ENCODE assay signal across 31 cellular contexts in the genomic region with DNA sequence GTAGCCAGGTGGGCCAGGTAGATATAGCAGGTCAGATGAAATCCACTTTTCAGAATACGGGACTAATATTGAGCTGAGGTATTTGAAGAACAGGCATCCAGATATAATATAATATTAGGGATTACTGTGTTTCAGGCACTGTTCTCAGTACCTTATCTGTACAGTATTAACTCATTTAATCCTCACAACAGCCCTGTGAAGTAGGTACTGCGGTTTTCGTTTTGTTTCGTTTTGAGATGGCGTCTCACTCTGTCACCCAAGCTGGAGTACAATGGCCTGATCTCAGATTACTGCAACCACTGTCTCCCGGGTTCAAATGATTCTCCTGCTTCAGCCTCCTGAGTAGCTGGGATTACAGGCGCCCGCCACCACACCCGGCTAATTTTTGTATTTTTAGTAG.
DNase-seq lines count a peak whose midpoint lies in the region; ATAC-seq lines count a peak whose summit lies in the region.
"Had no signal": no experiment of that assay in that cellular context is flagged by ENCODE, and none has a peak within 500 bp of the region (broad histone marks: within the 10 kb centered on the region; RNA-seq: fewer than 3 reads in every experiment).

No MANE protein-coding gene starts in this region.

- ATAC-seq in GM18867 (IDR thresholded peaks at IDR 0.05; ENCODE audit: unreplicated experiment) (peak; percentile 79), GM21717 (IDR thresholded peaks at IDR 0.05; ENCODE audit: unreplicated experiment) (peak; percentile 67), HG03342 (IDR thresholded peaks at IDR 0.05; ENCODE audit: unreplicated experiment) (peak; percentile 63), Right ventricle myocardium superior (ENCODE audit: poor library complexity) (no peak)
- ATAC-seq: gastrocnemius medialis; right cardiac atrium; stimulated activated naive CD8-positive, alpha-beta T cell treated with anti-CD3 and anti-CD28 coated beads, Interleukin-15, Interleukin-2, amounts not matched to agents 100 U/mL and 50 U/mL, for 24 hours had no signal

- no peak overlapping the region for H3K9ac ChIP-seq in BLaER1
- H3K9ac ChIP-seq: KMS-11 had no signal

- H3K4me3 ChIP-seq in BLaER1, result no peak overlapping the region
- H3K4me3 ChIP-seq: gastrocnemius medialis had no signal

- H3K27ac ChIP-seq in BLaER1, result peak overlapping the region; percentile 71
- H3K27ac ChIP-seq: 22Rv1, gastrocnemius medialis, KMS-11, VCaP had no signal

- peaks cover 64% of the 10 kb centered on the region for H3K4me1 ChIP-seq in BLaER1
- H3K4me1 ChIP-seq: gastrocnemius medialis had no signal

- H3K27me3 ChIP-seq in BLaER1, result no peaks in the 10 kb centered on the region
- H3K27me3 ChIP-seq: gastrocnemius medialis had no signal

- intact Hi-C loops in Right ventricle myocardium superior (cut with DNase I), result no loop called here

- H3K36me3 ChIP-seq in BLaER1, result no peaks in the 10 kb centered on the region
- H3K36me3 ChIP-seq: gastrocnemius medialis had no signal

- H3K4me2 ChIP-seq in BLaER1, result peak overlapping the region; percentile 83
- H3K4me2 ChIP-seq: KMS-11 had no signal

- DNase-seq in Right ventricle myocardium superior (no peak), NCI-H2107 treated with DMSO at 0.1 percent for 48 hours (lab: John Stamatoyannopoulos, UW; ENCODE audit: unreplicated experiment) (no peak), T1000 (lab: John Stamatoyannopoulos, UW) (no peak)
- no peak for DNase-seq in activated effector memory CD4-positive, alpha-beta T cell treated with anti-CD3 and anti-CD28 coated beads, Interleukin-2, amount 50 U/mL, for 16 hours
- DNase-seq: activated CD4-positive, alpha-beta T cell treated with anti-CD3 and anti-CD28 coated beads for 4 hours; activated CD8-positive, alpha-beta memory T cell treated with anti-CD3 and anti-CD28 coated beads for 24 hours; activated gamma-delta T cell; activated naive CD8-positive, alpha-beta T cell treated with anti-CD3 and anti-CD28 coated beads, Interleukin-2, amount 10 ng/mL, durations not matched to agents 7 days and 5 days; activated T-cell treated with anti-CD3 and anti-CD28 coated beads, Interleukin-2, amount 50 U/mL, for 1 hour; aorta; Calu3; CD4-positive, CD25-positive, alpha-beta regulatory T cell; DMS79 treated with DMSO at 0.1 percent for 48 hours; effector CD4-positive, alpha-beta T cell; gastrocnemius medialis; GDM1; H7; NCI-H1417; NCI-H2081 treated with DMSO at 0.1 percent for 48 hours; NCI-H226; right cardiac atrium; stimulated activated CD4-positive, alpha-beta T cell treated with anti-CD3 and anti-CD28 coated beads, Interleukin-2, amount 100 ng/mL, for 24 hours; stimulated activated naive CD8-positive, alpha-beta T cell treated with anti-CD3 and anti-CD28 coated beads, Interleukin-15, Interleukin-2, amounts not matched to agents 100 U/mL and 50 U/mL, for 24 hours; SW 1271 had no signal

- H3K9me3 ChIP-seq in BLaER1, result peaks cover 50% of the 10 kb centered on the region
- H3K9me3 ChIP-seq: gastrocnemius medialis had no signal

- H4K20me1 ChIP-seq in BLaER1, result no peaks in the 10 kb centered on the region
